In the genomic region with DNA sequence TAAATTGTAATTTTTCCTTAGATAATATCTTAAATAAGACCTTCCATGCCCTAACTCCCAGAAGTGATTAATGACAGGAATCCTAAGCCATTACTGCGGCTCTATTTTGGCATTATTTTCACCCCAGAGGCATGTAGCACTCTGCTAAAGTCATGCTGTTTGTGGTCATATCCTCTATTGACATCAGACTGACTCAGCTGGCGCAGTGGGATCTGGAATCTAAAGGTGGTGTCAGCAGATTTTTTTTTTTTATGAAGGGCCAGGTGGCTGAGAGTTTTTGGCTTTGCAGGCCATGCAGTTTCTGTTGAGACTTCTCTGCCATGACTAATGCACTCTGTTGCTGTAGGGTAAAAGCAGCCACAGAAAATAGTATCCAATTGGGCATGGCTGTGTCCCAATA, we compare ENCODE assay signal across 13 cellular contexts.
A peak's percentile ranks its signal among the peaks of the same experiment; 100 is the strongest.
DNase-seq lines count a peak whose midpoint lies in the region; TF ChIP-seq lines count a peak whose summit lies in the region.
"Had no signal": no experiment of that assay in that cellular context is flagged by ENCODE, and none has a peak within 500 bp of the region (broad histone marks: within the 10 kb centered on the region; RNA-seq: fewer than 3 reads in every experiment).

No MANE protein-coding gene starts in this region.

- no peak overlapping the region for H3K23ac ChIP-seq in mesendoderm (ENCODE audit: low read length)

- H3K4me2 ChIP-seq in MM.1S (ENCODE audit: low read depth, low read length) (peak overlapping the region; percentile 18; the same call in 1 of the 2 replicates), mesendoderm (ENCODE audit: low read length) (no peak overlapping the region)

- no peak overlapping the region for H4K8ac ChIP-seq in mesendoderm (ENCODE audit: low read depth, low read length)

- H3K79me1 ChIP-seq in mesendoderm (ENCODE audit: low read length): no peaks in the 10 kb centered on the region

- no peak overlapping the region for H2BK5ac ChIP-seq in mesendoderm (ENCODE audit: low read length)

- H3K9ac ChIP-seq in MM.1S (ENCODE audit: low read length): 0 out of 2 replicates have a peak overlapping the region, but pooled peaks have one; percentile 9
- H3K9ac ChIP-seq in mesendoderm (ENCODE audit: low read length): no peak overlapping the region
- H3K9ac ChIP-seq: parathyroid adenoma had no signal

- H3K4me3 ChIP-seq in MM.1S (ENCODE audit: low read length) (no peak overlapping the region), mesendoderm (ENCODE audit: low read length) (no peak overlapping the region)
- H3K4me3 ChIP-seq: ascending aorta had no signal

- no peaks in the 10 kb centered on the region for H3K9me3 ChIP-seq in MM.1S (replicated peaks; ENCODE audit: insufficient read depth, low read length)
- H3K9me3 ChIP-seq: ascending aorta had no signal

- H3K79me2 ChIP-seq in MM.1S (ENCODE audit: low read length) (no peaks in the 10 kb centered on the region), mesendoderm (ENCODE audit: control insufficient read depth, insufficient read depth, low read length) (no peaks in the 10 kb centered on the region)
- H3K79me2 ChIP-seq: parathyroid adenoma had no signal

- DNase-seq in COLO829 (ENCODE audit: low spot score) (peak; percentile 6), MM.1S (peak; percentile 91), brain pericyte (ENCODE audit: low read depth, low spot score) (peak; percentile 73), mesendoderm (peak; percentile 4), G401 (ENCODE audit: low spot score) (no peak), amygdala (lab: John Stamatoyannopoulos, UW) (no peak), ecto neural progenitor cell (ENCODE audit: low spot score) (no peak)
- no peak for DNase-seq in stimulated activated CD4-positive, alpha-beta T cell treated with anti-CD3 and anti-CD28 coated beads, Interleukin-2, amount 100 ng/mL, for 48 hours
- DNase-seq: activated T-cell treated with anti-CD3 and anti-CD28 coated beads for 4 hours; CD8-positive, alpha-beta memory T cell; NCI-H146 had no signal

- H3K56ac ChIP-seq in mesendoderm (ENCODE audit: low read length): no peak overlapping the region

- H4K20me1 ChIP-seq in MM.1S (ENCODE audit: insufficient read depth, low read length): no peaks in the 10 kb centered on the region

- no peaks in the 10 kb centered on the region for H3K36me3 ChIP-seq in MM.1S (replicated peaks; ENCODE audit: insufficient read depth, low read length)
- no peaks in the 10 kb centered on the region for H3K36me3 ChIP-seq in mesendoderm (ENCODE audit: control insufficient read depth, insufficient read depth, low read length)
- H3K36me3 ChIP-seq: ascending aorta had no signal

- H4K5ac ChIP-seq in mesendoderm (ENCODE audit: low read length): no peak overlapping the region

- no peak for TF ChIP-seq CTCF in MM.1S (IDR thresholded peaks at IDR 0.05; ENCODE audit: low read length)

- H3K18ac ChIP-seq in mesendoderm (ENCODE audit: low read length): no peak overlapping the region

- H3K27ac ChIP-seq in MM.1S (ENCODE audit: low read length) (peak overlapping the region; percentile 61), mesendoderm (ENCODE audit: low read depth, low read length) (no peak overlapping the region)
- H3K27ac ChIP-seq: ascending aorta, parathyroid adenoma had no signal

- H3K4ac ChIP-seq in mesendoderm (ENCODE audit: low read depth, low read length): no peak overlapping the region

- H3K9me2 ChIP-seq in MM.1S (replicated peaks; ENCODE audit: insufficient read depth, low read length): no peaks in the 10 kb centered on the region

- in situ Hi-C loops in G401 (cut with HindIII; ENCODE audit: low sequenced_read_pairs): no loop called here

- H3K4me1 ChIP-seq in MM.1S (ENCODE audit: low read length): peaks cover 20% of the 10 kb centered on the region
- no peaks in the 10 kb centered on the region for H3K4me1 ChIP-seq in mesendoderm (ENCODE audit: control insufficient read depth, low read depth, low read length)
- H3K4me1 ChIP-seq: ascending aorta, parathyroid adenoma had no signal

- WGBS in mesendoderm (ENCODE audit: extremely low coverage, insufficient coverage, low lambda C conversion rate): no CpG with 5 or more reads among the region's 2 CpGs

- peaks cover 5% of the 10 kb centered on the region for H3F3A ChIP-seq in MM.1S (ENCODE audit: insufficient read depth, low read length)

- no peak overlapping the region for H2BK15ac ChIP-seq in mesendoderm (replicated peaks; ENCODE audit: low read depth)

- no peak overlapping the region for H2AFZ ChIP-seq in MM.1S (ENCODE audit: low read length)
- H2AFZ ChIP-seq: parathyroid adenoma had no signal

- H2BK120ac ChIP-seq in mesendoderm (ENCODE audit: low read depth, low read length): no peak overlapping the region

- H2AK5ac ChIP-seq in mesendoderm (ENCODE audit: low read length): no peak overlapping the region

- H3K27me3 ChIP-seq in MM.1S (replicated peaks; ENCODE audit: insufficient read depth, low read length) (no peaks in the 10 kb centered on the region), mesendoderm (ENCODE audit: insufficient read depth, low read length, poor library complexity) (no peaks in the 10 kb centered on the region)
- H3K27me3 ChIP-seq: ascending aorta had no signal

Comparison
In these comparisons a context has a peak if more than half of its experiments do, and no peak if none do; other contexts are left out.
1. DNase-seq: peak in COLO829 (single experiment), MM.1S (single experiment), brain pericyte (single experiment) and mesendoderm (single experiment); none in G401 (single experiment), amygdala (0 of 56), stimulated activated CD4-positive, alpha-beta T cell treated with anti-CD3 and anti-CD28 coated beads, Interleukin-2, amount 100 ng/mL, for 48 hours (0 of 2) and ecto neural progenitor cell (single experiment).